In genomic region chr6:7997311-7997710, GRCh38 we compare ENCODE assay signal across 25 cellular contexts.
"Had no signal": no experiment of that assay in that cellular context is flagged by ENCODE, and none has a peak within 500 bp of the region (broad histone marks: within the 10 kb centered on the region; RNA-seq: fewer than 3 reads in every experiment).

No MANE protein-coding gene starts in this region.

- H3K27ac ChIP-seq: brain microvascular endothelial cell, cardiac muscle cell, KMS-11, Peyer's patch, RWPE1, SJSA1 had no signal

- H3K36me3 ChIP-seq: brain microvascular endothelial cell, cardiac muscle cell, Peyer's patch, SJSA1 had no signal

- ATAC-seq: activated CD8-positive, alpha-beta memory T cell treated with anti-CD3 and anti-CD28 coated beads, Interleukin-2, amount 10 ng/mL, durations not matched to agents 7 days and 5 days; activated naive CD4-positive, alpha-beta T cell treated with anti-CD3 and anti-CD28 coated beads, Interleukin-2, amount 50 U/mL, for 72 hours; activated naive CD8-positive, alpha-beta T cell treated with anti-CD3 and anti-CD28 coated beads, Interleukin-2, amount 50 U/mL, for 24 hours; T-helper 17 cell; WTC11 had no signal

- H3K4me3 ChIP-seq: cardiac muscle cell, Peyer's patch, SJSA1 had no signal

- H3K27me3 ChIP-seq: brain microvascular endothelial cell, cardiac muscle cell, Peyer's patch, SJSA1 had no signal

- H3K4me2 ChIP-seq: KMS-11 had no signal

- H3K4me1 ChIP-seq: Peyer's patch had no signal

- DNase-seq: activated CD4-positive, alpha-beta T cell treated with anti-CD3 and anti-CD28 coated beads for 1 hour; activated CD4-positive, alpha-beta T cell treated with anti-CD3 and anti-CD28 coated beads, Interleukin-2, amount 10 ng/mL, durations not matched to agents 24 days and 14 days; activated CD4-positive, alpha-beta T cell treated with anti-CD3 and anti-CD28 coated beads, Interleukin-2, amount 50 U/mL, for 48 hours; activated CD8-positive, alpha-beta memory T cell treated with anti-CD3 and anti-CD28 coated beads, Interleukin-2, amount 10 ng/mL, durations not matched to agents 7 days and 5 days; activated effector memory CD4-positive, alpha-beta T cell treated with anti-CD3 and anti-CD28 coated beads, Interleukin-2, amount 50 U/mL, for 16 hours; activated naive CD4-positive, alpha-beta T cell treated with Interleukin-2 at 50 U/mL for 16 hours; activated naive CD8-positive, alpha-beta T cell treated with anti-CD3 and anti-CD28 coated beads, Interleukin-2, amount 50 U/mL, for 24 hours; activated T-cell treated with anti-CD3 and anti-CD28 coated beads, Interleukin-2, amount 50 U/mL, for 24 hours; cerebellar nuclear complex; NCI-H1092; NCI-H1417; NCI-H2029; NCI-H2107; NCI-H526; NCI-H774; Peyer's patch; T-helper 17 cell; T-helper 9 cell had no signal

- H3K9me3 ChIP-seq: Peyer's patch, SJSA1 had no signal
